In the genomic region with DNA sequence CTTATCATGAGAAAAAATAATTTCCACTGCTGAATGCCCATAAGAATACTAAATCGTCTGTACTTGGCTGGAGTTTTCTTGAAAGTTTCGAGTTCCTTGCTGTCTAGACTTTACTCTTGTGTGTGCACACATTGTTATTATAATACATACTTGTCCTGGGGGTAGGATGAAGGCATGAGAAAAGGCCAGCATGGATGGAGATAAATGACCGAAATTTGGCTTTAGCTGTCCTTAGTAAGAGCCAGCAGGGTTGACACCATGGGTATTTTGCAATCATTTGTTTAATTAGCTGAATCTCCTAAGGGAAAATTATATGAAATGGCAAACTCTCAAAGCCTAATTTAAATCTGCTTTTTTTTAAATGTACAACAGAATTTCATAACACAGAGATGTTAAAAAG, we compare ENCODE assay signal across 1 cellular context.
TF ChIP-seq lines count a peak whose summit lies in the region.

No MANE protein-coding gene starts in this region.

TF ChIP-seq in GM23338, 12 proteins besides CTCF, POLR2A, EP300 and RAD21 (continued from another document):
- TF ChIP-seq, protein P1, sequence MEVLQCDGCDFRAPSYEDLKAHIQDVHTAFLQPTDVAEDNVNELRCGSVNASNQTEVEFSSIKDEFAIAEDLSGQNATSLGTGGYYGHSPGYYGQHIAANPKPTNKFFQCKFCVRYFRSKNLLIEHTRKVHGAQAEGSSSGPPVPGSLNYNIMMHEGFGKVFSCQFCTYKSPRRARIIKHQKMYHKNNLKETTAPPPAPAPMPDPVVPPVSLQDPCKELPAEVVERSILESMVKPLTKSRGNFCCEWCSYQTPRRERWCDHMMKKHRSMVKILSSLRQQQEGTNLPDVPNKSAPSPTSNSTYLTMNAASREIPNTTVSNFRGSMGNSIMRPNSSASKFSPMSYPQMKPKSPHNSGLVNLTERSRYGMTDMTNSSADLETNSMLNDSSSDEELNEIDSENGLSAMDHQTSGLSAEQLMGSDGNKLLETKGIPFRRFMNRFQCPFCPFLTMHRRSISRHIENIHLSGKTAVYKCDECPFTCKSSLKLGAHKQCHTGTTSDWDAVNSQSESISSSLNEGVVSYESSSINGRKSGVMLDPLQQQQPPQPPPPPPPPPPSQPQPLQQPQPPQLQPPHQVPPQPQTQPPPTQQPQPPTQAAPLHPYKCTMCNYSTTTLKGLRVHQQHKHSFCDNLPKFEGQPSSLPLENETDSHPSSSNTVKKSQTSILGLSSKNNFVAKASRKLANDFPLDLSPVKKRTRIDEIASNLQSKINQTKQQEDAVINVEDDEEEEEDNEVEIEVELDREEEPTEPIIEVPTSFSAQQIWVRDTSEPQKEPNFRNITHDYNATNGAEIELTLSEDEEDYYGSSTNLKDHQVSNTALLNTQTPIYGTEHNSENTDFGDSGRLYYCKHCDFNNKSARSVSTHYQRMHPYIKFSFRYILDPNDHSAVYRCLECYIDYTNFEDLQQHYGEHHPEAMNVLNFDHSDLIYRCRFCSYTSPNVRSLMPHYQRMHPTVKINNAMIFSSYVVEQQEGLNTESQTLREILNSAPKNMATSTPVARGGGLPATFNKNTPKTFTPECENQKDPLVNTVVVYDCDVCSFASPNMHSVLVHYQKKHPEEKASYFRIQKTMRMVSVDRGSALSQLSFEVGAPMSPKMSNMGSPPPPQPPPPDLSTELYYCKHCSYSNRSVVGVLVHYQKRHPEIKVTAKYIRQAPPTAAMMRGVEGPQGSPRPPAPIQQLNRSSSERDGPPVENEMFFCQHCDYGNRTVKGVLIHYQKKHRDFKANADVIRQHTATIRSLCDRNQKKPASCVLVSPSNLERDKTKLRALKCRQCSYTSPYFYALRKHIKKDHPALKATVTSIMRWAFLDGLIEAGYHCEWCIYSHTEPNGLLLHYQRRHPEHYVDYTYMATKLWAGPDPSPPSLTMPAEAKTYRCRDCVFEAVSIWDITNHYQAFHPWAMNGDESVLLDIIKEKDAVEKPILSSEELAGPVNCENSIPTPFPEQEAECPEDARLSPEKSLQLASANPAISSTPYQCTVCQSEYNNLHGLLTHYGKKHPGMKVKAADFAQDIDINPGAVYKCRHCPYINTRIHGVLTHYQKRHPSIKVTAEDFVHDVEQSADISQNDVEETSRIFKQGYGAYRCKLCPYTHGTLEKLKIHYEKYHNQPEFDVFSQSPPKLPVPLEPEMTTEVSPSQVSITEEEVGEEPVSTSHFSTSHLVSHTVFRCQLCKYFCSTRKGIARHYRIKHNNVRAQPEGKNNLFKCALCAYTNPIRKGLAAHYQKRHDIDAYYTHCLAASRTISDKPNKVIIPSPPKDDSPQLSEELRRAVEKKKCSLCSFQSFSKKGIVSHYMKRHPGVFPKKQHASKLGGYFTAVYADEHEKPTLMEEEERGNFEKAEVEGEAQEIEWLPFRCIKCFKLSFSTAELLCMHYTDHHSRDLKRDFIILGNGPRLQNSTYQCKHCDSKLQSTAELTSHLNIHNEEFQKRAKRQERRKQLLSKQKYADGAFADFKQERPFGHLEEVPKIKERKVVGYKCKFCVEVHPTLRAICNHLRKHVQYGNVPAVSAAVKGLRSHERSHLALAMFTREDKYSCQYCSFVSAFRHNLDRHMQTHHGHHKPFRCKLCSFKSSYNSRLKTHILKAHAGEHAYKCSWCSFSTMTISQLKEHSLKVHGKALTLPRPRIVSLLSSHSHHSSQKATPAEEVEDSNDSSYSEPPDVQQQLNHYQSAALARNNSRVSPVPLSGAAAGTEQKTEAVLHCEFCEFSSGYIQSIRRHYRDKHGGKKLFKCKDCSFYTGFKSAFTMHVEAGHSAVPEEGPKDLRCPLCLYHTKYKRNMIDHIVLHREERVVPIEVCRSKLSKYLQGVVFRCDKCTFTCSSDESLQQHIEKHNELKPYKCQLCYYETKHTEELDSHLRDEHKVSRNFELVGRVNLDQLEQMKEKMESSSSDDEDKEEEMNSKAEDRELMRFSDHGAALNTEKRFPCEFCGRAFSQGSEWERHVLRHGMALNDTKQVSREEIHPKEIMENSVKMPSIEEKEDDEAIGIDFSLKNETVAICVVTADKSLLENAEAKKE (CRISPR knock-in tag; IDR thresholded peaks at IDR 0.05), result no peak
- TF ChIP-seq, protein P2, sequence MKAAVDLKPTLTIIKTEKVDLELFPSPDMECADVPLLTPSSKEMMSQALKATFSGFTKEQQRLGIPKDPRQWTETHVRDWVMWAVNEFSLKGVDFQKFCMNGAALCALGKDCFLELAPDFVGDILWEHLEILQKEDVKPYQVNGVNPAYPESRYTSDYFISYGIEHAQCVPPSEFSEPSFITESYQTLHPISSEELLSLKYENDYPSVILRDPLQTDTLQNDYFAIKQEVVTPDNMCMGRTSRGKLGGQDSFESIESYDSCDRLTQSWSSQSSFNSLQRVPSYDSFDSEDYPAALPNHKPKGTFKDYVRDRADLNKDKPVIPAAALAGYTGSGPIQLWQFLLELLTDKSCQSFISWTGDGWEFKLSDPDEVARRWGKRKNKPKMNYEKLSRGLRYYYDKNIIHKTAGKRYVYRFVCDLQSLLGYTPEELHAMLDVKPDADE (IDR thresholded peaks at IDR 0.05), result no peak
- TF ChIP-seq POLR2AphosphoS5 (IDR thresholded peaks at IDR 0.05; ENCODE audit: low read depth), result no peak
- TF ChIP-seq STAT1 (IDR thresholded peaks at IDR 0.05; ENCODE audit: unreplicated experiment), result no peak
- TF ChIP-seq, protein P3, sequence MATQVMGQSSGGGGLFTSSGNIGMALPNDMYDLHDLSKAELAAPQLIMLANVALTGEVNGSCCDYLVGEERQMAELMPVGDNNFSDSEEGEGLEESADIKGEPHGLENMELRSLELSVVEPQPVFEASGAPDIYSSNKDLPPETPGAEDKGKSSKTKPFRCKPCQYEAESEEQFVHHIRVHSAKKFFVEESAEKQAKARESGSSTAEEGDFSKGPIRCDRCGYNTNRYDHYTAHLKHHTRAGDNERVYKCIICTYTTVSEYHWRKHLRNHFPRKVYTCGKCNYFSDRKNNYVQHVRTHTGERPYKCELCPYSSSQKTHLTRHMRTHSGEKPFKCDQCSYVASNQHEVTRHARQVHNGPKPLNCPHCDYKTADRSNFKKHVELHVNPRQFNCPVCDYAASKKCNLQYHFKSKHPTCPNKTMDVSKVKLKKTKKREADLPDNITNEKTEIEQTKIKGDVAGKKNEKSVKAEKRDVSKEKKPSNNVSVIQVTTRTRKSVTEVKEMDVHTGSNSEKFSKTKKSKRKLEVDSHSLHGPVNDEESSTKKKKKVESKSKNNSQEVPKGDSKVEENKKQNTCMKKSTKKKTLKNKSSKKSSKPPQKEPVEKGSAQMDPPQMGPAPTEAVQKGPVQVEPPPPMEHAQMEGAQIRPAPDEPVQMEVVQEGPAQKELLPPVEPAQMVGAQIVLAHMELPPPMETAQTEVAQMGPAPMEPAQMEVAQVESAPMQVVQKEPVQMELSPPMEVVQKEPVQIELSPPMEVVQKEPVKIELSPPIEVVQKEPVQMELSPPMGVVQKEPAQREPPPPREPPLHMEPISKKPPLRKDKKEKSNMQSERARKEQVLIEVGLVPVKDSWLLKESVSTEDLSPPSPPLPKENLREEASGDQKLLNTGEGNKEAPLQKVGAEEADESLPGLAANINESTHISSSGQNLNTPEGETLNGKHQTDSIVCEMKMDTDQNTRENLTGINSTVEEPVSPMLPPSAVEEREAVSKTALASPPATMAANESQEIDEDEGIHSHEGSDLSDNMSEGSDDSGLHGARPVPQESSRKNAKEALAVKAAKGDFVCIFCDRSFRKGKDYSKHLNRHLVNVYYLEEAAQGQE (IDR thresholded peaks at IDR 0.05; ENCODE audit: unreplicated experiment), result no peak
- TF ChIP-seq JUNB (IDR thresholded peaks at IDR 0.05; ENCODE audit: unreplicated experiment), result no peak
- no peak for TF ChIP-seq EZH2 (IDR thresholded peaks at IDR 0.05; ENCODE audit: low read depth, unreplicated experiment)
- no peak for TF ChIP-seq CREB1 (CRISPR knock-in tag; IDR thresholded peaks at IDR 0.05; ENCODE audit: low read depth)
- no peak for TF ChIP-seq ZNF114 (CRISPR knock-in tag; IDR thresholded peaks at IDR 0.05)
- no peak for TF ChIP-seq EZH2phosphoT487 (IDR thresholded peaks at IDR 0.05; ENCODE audit: unreplicated experiment)
